ENCODE assay signal across 26 cellular contexts in genomic region chr7:28349637-28350036, GRCh38.
A peak's percentile ranks its signal among the peaks of the same experiment; 100 is the strongest.
DNase-seq lines count a peak whose midpoint lies in the region; ATAC-seq, FAIRE-seq and TF ChIP-seq lines count a peak whose summit lies in the region.
"Had no signal": no experiment of that assay in that cellular context is flagged by ENCODE, and none has a peak within 500 bp of the region (broad histone marks: within the 10 kb centered on the region; RNA-seq: fewer than 3 reads in every experiment).

No MANE protein-coding gene starts in this region.

- H3K9me2 ChIP-seq in SK-N-SH = no peaks in the 10 kb centered on the region

- CTCF ChIA-PET in SK-N-SH (lab: Yijun Ruan, JAX) (interaction anchor here (1.0 to 8.3 kb wide), 4 partner anchors 12 to 52 kb away, joined by 3 to 69 read pairs (median 4); no protein-coding TSS in a partner anchor), HepG2 (lab: Yijun Ruan, JAX; ENCODE audit: low intra/inter-chr PET ratio, low total read pairs) (no interaction called here)

- in situ Hi-C loops in HepG2 (cut with HindIII; ENCODE audit: extremely low pct_ligation_motif_present, low pct_unique_long_range_greater_than_20kb) = no loop called here

- POLR2A ChIA-PET in SK-N-SH (lab: Yijun Ruan, JAX) (no interaction called here), HepG2 (lab: Yijun Ruan, JAX) (no interaction called here)

- no peak overlapping the region for H3K4me3 ChIP-seq in SK-N-SH (ENCODE audit: low read depth in 2 of 2, low read length in 1 of 2)
- no peak overlapping the region for H3K4me3 ChIP-seq in HepG2 (replicated peaks in 1 of 3; ENCODE audit: insufficient read depth in 1 of 3, low read depth in 2 of 3, low read length in 3 of 3)
- no peak overlapping the region for H3K4me3 ChIP-seq in testis
- H3K4me3 ChIP-seq: dorsolateral prefrontal cortex, tibial nerve had no signal

- H3K36me3 ChIP-seq in SK-N-SH (replicated peaks in 1 of 2; ENCODE audit: control insufficient read depth in 1 of 2, insufficient read depth in 2 of 2, low read length in 1 of 2) = no peaks in the 10 kb centered on the region
- no peaks in the 10 kb centered on the region for H3K36me3 ChIP-seq in HepG2 (replicated peaks in 1 of 2; ENCODE audit: control insufficient read depth in 1 of 2, insufficient read depth in 2 of 2, low read length in 2 of 2)
- no peaks in the 10 kb centered on the region for H3K36me3 ChIP-seq in testis (ENCODE audit: low read depth, missing control alignments)
- H3K36me3 ChIP-seq: tibial nerve had no signal

- no peaks in the 10 kb centered on the region for H3K79me2 ChIP-seq in SK-N-SH (ENCODE audit: insufficient read depth)
- H3K79me2 ChIP-seq in HepG2 (ENCODE audit: insufficient read depth, low read length) = no peaks in the 10 kb centered on the region

- TF ChIP-seq CTCF in SK-N-SH (IDR thresholded peaks at IDR 0.05) (no peak), HepG2 (CRISPR knock-in tag; IDR thresholded peaks at IDR 0.05) (no peak), testis (IDR thresholded peaks at IDR 0.05) (no peak)

- TF ChIP-seq RAD21 in SK-N-SH (IDR thresholded peaks at IDR 0.05; ENCODE audit: low read length) (no peak), HepG2 (CRISPR knock-in tag; IDR thresholded peaks at IDR 0.05) (no peak)

- FAIRE-seq in RCC 7860 (lab: Jason Lieb, UNC) (no peak), HepG2 (lab: Jason Lieb, UNC) (no peak)
- FAIRE-seq: endothelial cell of umbilical vein, GM18507, small intestine had no signal

- H2AFZ ChIP-seq in SK-N-SH (ENCODE audit: low read depth) = no peak overlapping the region
- H2AFZ ChIP-seq in HepG2 (ENCODE audit: low read length) = no peak overlapping the region

- no peaks in the 10 kb centered on the region for H3K9me3 ChIP-seq in SK-N-SH
- no peaks in the 10 kb centered on the region for H3K9me3 ChIP-seq in HepG2 (ENCODE audit: low read length)
- H3K9me3 ChIP-seq in testis = no peaks in the 10 kb centered on the region
- H3K9me3 ChIP-seq: tibial nerve had no signal

- no peak overlapping the region for H3K4me2 ChIP-seq in SK-N-SH
- H3K4me2 ChIP-seq in HepG2 (ENCODE audit: low read depth, low read length) = no peak overlapping the region

- H4K20me1 ChIP-seq in SK-N-SH (ENCODE audit: insufficient read depth) (no peaks in the 10 kb centered on the region), HepG2 (ENCODE audit: insufficient read depth, low read length) (no peaks in the 10 kb centered on the region)

- DNase-seq in SK-N-SH = no peak
- peak; percentile 13 for DNase-seq in NCI-H146 treated with DMSO at 0.1 percent for 48 hours (lab: John Stamatoyannopoulos, UW; ENCODE audit: unreplicated experiment)
- peak; percentile 45 for DNase-seq in RCC 7860 (ENCODE audit: low spot score)
- peak; percentile 15 for DNase-seq in HepG2 (ENCODE audit: low spot score)
- no peak for DNase-seq in SW 1271 (lab: John Stamatoyannopoulos, UW)
- no peak for DNase-seq in testis
- no peak for DNase-seq in posterior cingulate gyrus
- DNase-seq: 8988T; activated naive CD4-positive, alpha-beta T cell; activated T-cell treated with anti-CD3 and anti-CD28 coated beads, Interleukin-2, amount 50 U/mL, for 72 hours; CD4-positive, CD25-positive, alpha-beta regulatory T cell; DMS 273 treated with DMSO at 0.1 percent for 48 hours; dorsolateral prefrontal cortex; left ventricle myocardium superior; midbrain; naive thymus-derived CD4-positive, alpha-beta T cell; NCI-H187; occipital lobe; small intestine; stimulated activated CD4-positive, alpha-beta T cell treated with anti-CD3 and anti-CD28 coated beads, Interleukin-1b, Interleukin-23, amount 100 ng/mL, for 48 hours; T-helper 9 cell had no signal

- 88% methylated on average over 1 of the region's 1 CpG for WGBS in SK-N-SH (ENCODE audit: low lambda C conversion rate)
- WGBS in HepG2 (ENCODE audit: low lambda C conversion rate) = 0% methylated on average over 1 of the region's 1 CpG
- WGBS in testis, 2 donors = 94 to 96% methylated on average over 1 of the region's 1 CpG

- intact Hi-C loops in HepG2 (cut with micrococcal nuclease; ENCODE audit: unreplicated experiment) (no loop called here), testis (cut with DNase I; ENCODE audit: low total_unique reads) (no loop called here), posterior cingulate gyrus (cut with DNase I) (no loop called here)

- H3K27me3 ChIP-seq in SK-N-SH (ENCODE audit: insufficient read depth) (no peaks in the 10 kb centered on the region), HepG2 (ENCODE audit: control insufficient read depth in 1 of 2, insufficient read depth in 2 of 2, low read length in 2 of 2) (peaks cover 0 to 4% of the 10 kb centered on the region in 2 experiments; a peak in 1 of 5 replicates), testis (no peaks in the 10 kb centered on the region)
- H3K27me3 ChIP-seq: dorsolateral prefrontal cortex, tibial nerve had no signal

- ATAC-seq in SK-N-SH treated with all-trans-retinoic acid at 6 μM for 48 hours = no peak
- no peak for ATAC-seq in HepG2
- ATAC-seq: activated T-cell treated with anti-CD3 and anti-CD28 coated beads, Interleukin-2, amount 50 U/mL, for 72 hours; naive thymus-derived CD4-positive, alpha-beta T cell; WTC11 had no signal

- H3F3A ChIP-seq in SK-N-SH (replicated peaks; ENCODE audit: insufficient read depth) = peaks cover 12% of the 10 kb centered on the region

- H3K27ac ChIP-seq in SK-N-SH (ENCODE audit: low read depth in 2 of 2, low read length in 1 of 2) (no peak overlapping the region), HepG2 (ENCODE audit: extremely low read length, insufficient read depth, low read length) (no peak overlapping the region), testis (no peak overlapping the region)
- H3K27ac ChIP-seq: dorsolateral prefrontal cortex, tibial nerve had no signal

- TF ChIP-seq POLR2A in HepG2 (IDR thresholded peaks at IDR 0.05; ENCODE audit: insufficient read depth in 1 of 2, low read depth in 2 of 2, low read length in 2 of 2) (no peak), testis (IDR thresholded peaks at IDR 0.05) (no peak)

- BruUV-seq in HepG2 (replicated peaks; lab: Mats Ljungman, UMichigan) = no TSS peak

- peaks cover 13 to 21% of the 10 kb centered on the region in 2 experiments for H3K4me1 ChIP-seq in SK-N-SH (ENCODE audit: control insufficient read depth in 1 of 2, insufficient read depth in 2 of 2, low read depth in 1 of 2, low read length in 1 of 2)
- H3K4me1 ChIP-seq in HepG2 (ENCODE audit: insufficient read depth, low read length) = no peaks in the 10 kb centered on the region; the same call in 1 of the 2 replicates
- no peaks in the 10 kb centered on the region for H3K4me1 ChIP-seq in testis
- H3K4me1 ChIP-seq: tibial nerve had no signal

- H3K9ac ChIP-seq in SK-N-SH = no peak overlapping the region
- H3K9ac ChIP-seq in HepG2 (ENCODE audit: insufficient read depth, low read depth, low read length) = no peak overlapping the region

- no peak for TF ChIP-seq EP300 in SK-N-SH (IDR thresholded peaks at IDR 0.05; ENCODE audit: borderline replicate concordance in 1 of 2, low read depth in 1 of 2, low read length in 1 of 2)
- TF ChIP-seq EP300 in HepG2 (IDR thresholded peaks at IDR 0.05; ENCODE audit: low read depth in 2 of 2, low read length in 2 of 2) = no peak
- TF ChIP-seq EP300 in HepG2 (CRISPR knock-in tag; IDR thresholded peaks at IDR 0.05; ENCODE audit: borderline replicate concordance) = no peak

TF ChIP-seq in SK-N-SH, 30 proteins besides CTCF, POLR2A, EP300 and RAD21 (continues in another document):
- TF ChIP-seq POLR2AphosphoS5 (IDR thresholded peaks at IDR 0.05; ENCODE audit: low read depth, low read length) (no peak), GABPA (IDR thresholded peaks at IDR 0.05; ENCODE audit: low read depth) (no peak), PBX3 (IDR thresholded peaks at IDR 0.05) (0 out of 2 replicates have a peak, but pooled peaks have one; percentile 15), NRF1 (IDR thresholded peaks at IDR 0.05; ENCODE audit: low read depth, low read length) (no peak)

TF ChIP-seq in SK-N-SH treated with all-trans-retinoic acid at 6 μM for 48 hours, 23 proteins besides CTCF, POLR2A, EP300 and RAD21:
- TF ChIP-seq TCF4 (CRISPR knock-in tag; IDR thresholded peaks at IDR 0.05; ENCODE audit: borderline replicate concordance) (no peak), GLIS3 (CRISPR knock-in tag; IDR thresholded peaks at IDR 0.05) (no peak), CSDC2 (CRISPR knock-in tag; IDR thresholded peaks at IDR 0.05) (no peak), CREB5 (CRISPR knock-in tag; IDR thresholded peaks at IDR 0.05; ENCODE audit: low read depth) (no peak), ZFP3 (CRISPR knock-in tag; IDR thresholded peaks at IDR 0.05) (no peak), BACH2 (CRISPR knock-in tag; IDR thresholded peaks at IDR 0.05; ENCODE audit: borderline replicate concordance) (no peak)

TF ChIP-seq in HepG2, 621 proteins besides CTCF, POLR2A, EP300 and RAD21:
- TF ChIP-seq ZBTB14 (CRISPR knock-in tag; IDR thresholded peaks at IDR 0.05) = no peak
- TF ChIP-seq, protein P1, sequence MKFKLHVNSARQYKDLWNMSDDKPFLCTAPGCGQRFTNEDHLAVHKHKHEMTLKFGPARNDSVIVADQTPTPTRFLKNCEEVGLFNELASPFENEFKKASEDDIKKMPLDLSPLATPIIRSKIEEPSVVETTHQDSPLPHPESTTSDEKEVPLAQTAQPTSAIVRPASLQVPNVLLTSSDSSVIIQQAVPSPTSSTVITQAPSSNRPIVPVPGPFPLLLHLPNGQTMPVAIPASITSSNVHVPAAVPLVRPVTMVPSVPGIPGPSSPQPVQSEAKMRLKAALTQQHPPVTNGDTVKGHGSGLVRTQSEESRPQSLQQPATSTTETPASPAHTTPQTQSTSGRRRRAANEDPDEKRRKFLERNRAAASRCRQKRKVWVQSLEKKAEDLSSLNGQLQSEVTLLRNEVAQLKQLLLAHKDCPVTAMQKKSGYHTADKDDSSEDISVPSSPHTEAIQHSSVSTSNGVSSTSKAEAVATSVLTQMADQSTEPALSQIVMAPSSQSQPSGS (CRISPR knock-in tag; IDR thresholded peaks at IDR 0.05) = no peak
- no peak for TF ChIP-seq ZNF672 (CRISPR knock-in tag; IDR thresholded peaks at IDR 0.05)

Comparison
In these comparisons a context has a peak if more than half of its experiments do, and no peak if none do; other contexts are left out.
1. DNase-seq: peak in NCI-H146 treated with DMSO at 0.1 percent for 48 hours (single experiment), RCC 7860 (single experiment) and HepG2 (single experiment); none in SK-N-SH (single experiment), SW 1271 (0 of 2), testis (single experiment) and posterior cingulate gyrus (0 of 10).
2. Of the 25 proteins assayed by ChIP-seq in both HepG2 and SK-N-SH: peak only in HepG2: none; only in SK-N-SH: PBX3; in both: none; in neither: 24.